Comparison of ENCODE assay signal across 8 cellular contexts in genomic region chr14:68795602-68796417, GRCh38. TPM values are rescaled to one million over a fixed set of nuclear protein-coding genes. Genes with fewer than 3 reads are reported as not detected.
DNase-seq lines count a peak whose midpoint lies in the region; TF ChIP-seq lines count a peak whose summit lies in the region.

No MANE protein-coding gene starts in this region.

- H3K4me1 ChIP-seq in duodenal mucosa (ENCODE audit: control insufficient read depth in 1 of 2, insufficient read depth in 2 of 2, low read length in 2 of 2), result peaks cover 8 to 10% of the 10 kb centered on the region in 2 donors

- peaks cover under 1 to 8% of the 10 kb centered on the region in 2 donors for H3K36me3 ChIP-seq in duodenal mucosa (ENCODE audit: control insufficient read depth in 1 of 2, insufficient read depth in 2 of 2, low read length in 2 of 2)

- CTCF ChIA-PET in HEK293T (lab: Yijun Ruan, JAX), result interaction anchor here (0.8 to 1.0 kb wide), 2 partner anchors 18 to 862 kb away, joined by 3 read pairs; no protein-coding TSS in a partner anchor

- peak overlapping the region; percentile 94 to 97 for H3K9ac ChIP-seq in duodenal mucosa (ENCODE audit: low read depth in 1 of 2, low read length in 2 of 2)

- POLR2A ChIA-PET in HEK293T (lab: Yijun Ruan, JAX), result interaction anchor here (0.7 to 3.3 kb wide), 13 partner anchors 11 to 706 kb away, joined by 3 to 31 read pairs (median 3); no protein-coding TSS in a partner anchor

- peak overlapping the region; percentile 100 for H3K27ac ChIP-seq in duodenal mucosa (ENCODE audit: low read depth, low read length)

- H3K4me3 ChIP-seq in duodenal mucosa (ENCODE audit: low read depth in 1 of 2, low read length in 2 of 2), result peak overlapping the region; percentile 97 to 99

- no peaks in the 10 kb centered on the region for H3K9me3 ChIP-seq in duodenal mucosa (ENCODE audit: control insufficient read depth in 1 of 2, low read length in 2 of 2)

- no peaks in the 10 kb centered on the region for H3K27me3 ChIP-seq in duodenal mucosa (ENCODE audit: control insufficient read depth in 1 of 2, insufficient read depth in 2 of 2, low read length in 2 of 2)

- DNase-seq in NCI-H1092 treated with DMSO at 0.1 percent for 48 hours (lab: John Stamatoyannopoulos, UW) (peak; percentile 27), NCI-H1092 (lab: John Stamatoyannopoulos, UW) (no peak), HEK293T (ENCODE audit: extremely low spot score) (peak; percentile 79), NCI-H1105 treated with DMSO at 0.1 percent for 48 hours (lab: John Stamatoyannopoulos, UW) (peak; percentile 50), lung microvascular endothelial cell (ENCODE audit: low read depth in 2 of 2) (peak; percentile 86)
- peak; percentile 76 to 81 for DNase-seq in activated CD4-positive, alpha-beta T cell treated with anti-CD3 and anti-CD28 coated beads, Interleukin-2, amount 50 U/mL, for 4 hours
- DNase-seq in stimulated activated CD8-positive, alpha-beta memory T cell treated with anti-CD3 and anti-CD28 coated beads, Interleukin-12 subunit alpha, Interleukin-12 subunit beta, amount 100 ng/mL, for 1 hour (ENCODE audit: low read depth), result peak; percentile 70

TF ChIP-seq in HEK293T, 16 proteins besides CTCF, POLR2A, EP300 and RAD21:
- TF ChIP-seq FOXA1 (IDR thresholded peaks at IDR 0.05), result no peak
- no peak for TF ChIP-seq TARDBP (IDR thresholded peaks at IDR 0.05)
- TF ChIP-seq ELF4 (IDR thresholded peaks at IDR 0.05), result peak; percentile 68; the same call in 1 of the 2 replicates
- no peak for TF ChIP-seq HDGF (IDR thresholded peaks at IDR 0.05; ENCODE audit: borderline replicate concordance)
- TF ChIP-seq L3MBTL2 (conservative IDR thresholded peaks at IDR 0.05), result peak; percentile 44
- 0 out of 2 replicates have a peak, but pooled peaks have one; percentile 21 for TF ChIP-seq CTBP1 (IDR thresholded peaks at IDR 0.05; ENCODE audit: borderline replicate concordance)
- TF ChIP-seq FOXM1 (IDR thresholded peaks at IDR 0.05; ENCODE audit: borderline replicate concordance), result no peak; the same call in 1 of the 2 replicates
- no peak for TF ChIP-seq LEF1 (IDR thresholded peaks at IDR 0.05; ENCODE audit: borderline replicate concordance)
- no peak for TF ChIP-seq ZNF384 (IDR thresholded peaks at IDR 0.05)
TF ChIP-seq in HEK293T: peak in this region for 3.

RNA-seq across cellular contexts. Expression of gene ZFP36L1, which starts 2.9 kb away (rescaled TPM):
- total RNA-seq in lung microvascular endothelial cell, result 5.7 and 8.7 TPM in 2 replicates
